Comparison of ENCODE assay signal across 27 cellular contexts in genomic region chr16:88581033-88581432, GRCh38. TPM values are rescaled to one million over a fixed set of nuclear protein-coding genes. Genes with fewer than 3 reads are reported as not detected.
"Had no signal": no experiment of that assay in that cellular context is flagged by ENCODE, and none has a peak within 500 bp of the region (broad histone marks: within the 10 kb centered on the region; RNA-seq: fewer than 3 reads in every experiment).

No MANE protein-coding gene starts in this region.

- ATAC-seq: heart right ventricle; mucosa of descending colon; naive thymus-derived CD8-positive, alpha-beta T cell had no signal

- H3K4me1 ChIP-seq: colonic mucosa, heart right ventricle, sigmoid colon, transverse colon had no signal

- DNase-seq: colonic mucosa; dermis blood vessel endothelial cell; endodermal cell; erythroblast; foreskin melanocyte; heart right ventricle; hypothalamus; kidney glomerular epithelial cell; mucosa of descending colon; naive thymus-derived CD8-positive, alpha-beta T cell; sigmoid colon; stimulated activated CD4-positive, alpha-beta T cell treated with anti-CD3 and anti-CD28 coated beads, Interleukin-2, amount 100 ng/mL, for 24 hours; stimulated activated CD4-positive, alpha-beta T cell treated with anti-CD3 and anti-CD28 coated beads, Interleukin-4, amount 100 ng/mL, for 4 hours; stimulated activated naive CD4-positive, alpha-beta T cell; stomach; substantia nigra; transverse colon had no signal

- H3K27ac ChIP-seq: colonic mucosa, heart right ventricle, sigmoid colon, skin epidermis, stomach, thoracic aorta, transverse colon had no signal

- H3K27me3 ChIP-seq: colonic mucosa, heart right ventricle, sigmoid colon, stomach, transverse colon had no signal

- H3K4me3 ChIP-seq: colonic mucosa, heart right ventricle, mucosa of descending colon, sigmoid colon, skin epidermis, stomach, thoracic aorta, transverse colon had no signal

- H3K9me3 Mint-ChIP-seq: endodermal cell; naive thymus-derived CD8-positive, alpha-beta T cell; neural crest cell had no signal

- FAIRE-seq: endothelial cell of umbilical vein, islet of Langerhans had no signal

- H3K9me3 ChIP-seq: colonic mucosa, heart right ventricle, mucosa of descending colon, sigmoid colon, stomach, thoracic aorta, transverse colon had no signal

- H3K4me3 Mint-ChIP-seq: endodermal cell, neural crest cell had no signal

- H3K4me1 Mint-ChIP-seq: neural crest cell had no signal

- H3K27me3 Mint-ChIP-seq: naive thymus-derived CD8-positive, alpha-beta T cell had no signal

RNA-seq across cellular contexts. Expression of gene IL17C, which starts 57.3 kb away (rescaled TPM):
- total RNA-seq: colonic mucosa, dermis blood vessel endothelial cell, endodermal cell, endothelial cell of umbilical vein, heart right ventricle, liver, lung microvascular endothelial cell, mucosa of descending colon, osteocyte, pulmonary artery endothelial cell, sigmoid colon, transverse colon, ureter had no signal
- polyA plus RNA-seq: heart right ventricle, liver had no signal
